Comparison of ENCODE assay signal across 25 cellular contexts in genomic region chr18:47036927-47037605, GRCh38. TPM values are rescaled to one million over a fixed set of nuclear protein-coding genes. Genes with fewer than 3 reads are reported as not detected.
"Had no signal": no experiment of that assay in that cellular context is flagged by ENCODE, and none has a peak within 500 bp of the region (broad histone marks: within the 10 kb centered on the region; RNA-seq: fewer than 3 reads in every experiment).

No MANE protein-coding gene starts in this region.

- H3K4me1 Mint-ChIP-seq: mesothelial cell of epicardium had no signal

- H3K27me3 Mint-ChIP-seq: type B pancreatic cell had no signal

- H3K27me3 ChIP-seq: colonic mucosa, dorsolateral prefrontal cortex, esophagus muscularis mucosa, neural progenitor cell, sigmoid colon had no signal

- H3K9me3 ChIP-seq: colonic mucosa, thoracic aorta had no signal

- H3K4me2 ChIP-seq: neural progenitor cell, smooth muscle cell had no signal

- H3K4me1 ChIP-seq: colonic mucosa, esophagus muscularis mucosa, neural progenitor cell had no signal

- H3K27ac Mint-ChIP-seq: activated CD4-positive, alpha-beta memory T cell treated with anti-CD3 and anti-CD28 coated beads for 36 hours; activated naive CD4-positive, alpha-beta T cell treated with anti-CD3 and anti-CD28 coated beads for 36 hours; activated T-cell treated with anti-CD3 and anti-CD28 coated beads, Interleukin-2, amount 50 U/mL, for 72 hours; mesothelial cell of epicardium; naive thymus-derived CD8-positive, alpha-beta T cell; neural progenitor cell; type B pancreatic cell had no signal

- DNase-seq: activated CD4-positive, alpha-beta T cell treated with anti-CD3 and anti-CD28 coated beads for 48 hours; activated effector memory CD4-positive, alpha-beta T cell treated with Interleukin-2 at 50 U/mL for 16 hours; activated T-cell treated with anti-CD3 and anti-CD28 coated beads, Interleukin-2, amount 50 U/mL, for 72 hours; amygdala; hypothalamus; left ventricle myocardium superior; naive thymus-derived CD8-positive, alpha-beta T cell; posterior cingulate gyrus; sigmoid colon; stimulated activated CD4-positive, alpha-beta T cell treated with anti-CD3 and anti-CD28 coated beads, Interleukin-15, amount 100 ng/mL, for 24 hours; stimulated activated naive CD4-positive, alpha-beta T cell had no signal

- H3K4me3 ChIP-seq: colonic mucosa, dorsolateral prefrontal cortex, esophagus muscularis mucosa, neural progenitor cell, sigmoid colon, smooth muscle cell, thoracic aorta had no signal

- H3K9me3 Mint-ChIP-seq: activated CD4-positive, alpha-beta memory T cell treated with anti-CD3 and anti-CD28 coated beads for 36 hours; activated naive CD4-positive, alpha-beta T cell treated with anti-CD3 and anti-CD28 coated beads for 36 hours; activated T-cell treated with anti-CD3 and anti-CD28 coated beads, Interleukin-2, amount 50 U/mL, for 72 hours; neural progenitor cell had no signal

- H2AFZ ChIP-seq: neural progenitor cell had no signal

- ATAC-seq: activated T-cell treated with anti-CD3 and anti-CD28 coated beads, Interleukin-2, amount 50 U/mL, for 72 hours; left ventricle myocardium superior; naive thymus-derived CD8-positive, alpha-beta T cell had no signal

- H3K4me3 Mint-ChIP-seq: activated CD4-positive, alpha-beta memory T cell treated with anti-CD3 and anti-CD28 coated beads for 36 hours; activated naive CD4-positive, alpha-beta T cell treated with anti-CD3 and anti-CD28 coated beads for 36 hours; activated T-cell treated with anti-CD3 and anti-CD28 coated beads, Interleukin-2, amount 50 U/mL, for 72 hours; mesothelial cell of epicardium; naive thymus-derived CD8-positive, alpha-beta T cell; neural progenitor cell; type B pancreatic cell had no signal

- H3K36me3 Mint-ChIP-seq: activated CD4-positive, alpha-beta memory T cell treated with anti-CD3 and anti-CD28 coated beads for 36 hours; mesothelial cell of epicardium; type B pancreatic cell had no signal

- H3K27ac ChIP-seq: colonic mucosa, dorsolateral prefrontal cortex, esophagus muscularis mucosa, neural progenitor cell, sigmoid colon, thoracic aorta had no signal

- H3K36me3 ChIP-seq: colonic mucosa, neural progenitor cell, sigmoid colon, thoracic aorta had no signal

- H3K9ac ChIP-seq: neural progenitor cell had no signal

RNA-seq across cellular contexts. Expression of gene ELOA2, which starts 1.6 kb away (rescaled TPM):
- total RNA-seq: activated CD4-positive, alpha-beta memory T cell treated with anti-CD3 and anti-CD28 coated beads for 36 hours; activated naive CD4-positive, alpha-beta T cell treated with anti-CD3 and anti-CD28 coated beads for 36 hours; activated T-cell treated with anti-CD3 and anti-CD28 coated beads, Interleukin-2, amount 50 U/mL, for 72 hours; bronchial epithelial cell; colonic mucosa; esophagus muscularis mucosa; frontal cortex; left ventricle myocardium superior; mammary epithelial cell; mesothelial cell of epicardium; naive thymus-derived CD8-positive, alpha-beta T cell; omental fat pad; sigmoid colon; smooth muscle cell; thoracic aorta had no signal
